ENCODE assay signal across 8 cellular contexts in genomic region chr1:8439015-8439702, GRCh38.
DNase-seq lines count a peak whose midpoint lies in the region; ATAC-seq and TF ChIP-seq lines count a peak whose summit lies in the region.

No MANE protein-coding gene starts in this region.

- ATAC-seq in activated T-helper 17 cell treated with anti-CD3 and anti-CD28 coated beads, Interleukin-2, amount 50 U/mL, for 72 hours (replicated peaks): no peak

- no peaks in the 10 kb centered on the region for H3K9me3 Mint-ChIP-seq in activated T-helper 17 cell treated with anti-CD3 and anti-CD28 coated beads, Interleukin-2, amount 50 U/mL, for 72 hours
- H3K9me3 Mint-ChIP-seq in glutamatergic neuron (ENCODE audit: unreplicated experiment) (peaks cover 11% of the 10 kb centered on the region), osteocyte (ENCODE audit: unreplicated experiment) (no peaks in the 10 kb centered on the region)

- no peak overlapping the region for H3K4me3 Mint-ChIP-seq in activated T-helper 17 cell treated with anti-CD3 and anti-CD28 coated beads, Interleukin-2, amount 50 U/mL, for 72 hours
- H3K4me3 Mint-ChIP-seq in glutamatergic neuron (ENCODE audit: unreplicated experiment) (peak overlapping the region; percentile 62), osteocyte (ENCODE audit: unreplicated experiment) (no peak overlapping the region)

- DNase-seq in AG09309 (ENCODE audit: low read depth) (peak; percentile 51), GM20000 (ENCODE audit: low spot score) (peak; percentile 73), NCI-H187 treated with DMSO at 0.1 percent for 48 hours (lab: John Stamatoyannopoulos, UW) (peak; percentile 49), glutamatergic neuron (peak; percentile 74), osteocyte (ENCODE audit: extremely low spot score, unreplicated experiment) (peak; percentile 91)
- DNase-seq in activated effector memory CD4-positive, alpha-beta T cell treated with Interleukin-2 at 50 U/mL for 16 hours: no peak
- no peak for DNase-seq in activated CD4-positive, alpha-beta T cell treated with anti-CD3 and anti-CD28 coated beads for 48 hours

- H3K4me3 ChIP-seq in AG09309 (ENCODE audit: control insufficient read depth, low read depth, low read length): no peak overlapping the region

- TF ChIP-seq CTCF in AG09309 (IDR thresholded peaks at IDR 0.05; ENCODE audit: control insufficient read depth, insufficient read depth, low read depth, low read length, missing control alignments) (no peak), GM20000 (IDR thresholded peaks at IDR 0.05; ENCODE audit: extremely low read depth, missing control alignments) (no peak), glutamatergic neuron (IDR thresholded peaks at IDR 0.05; ENCODE audit: partially characterized antibody, unreplicated experiment) (peak; percentile 31), osteocyte (IDR thresholded peaks at IDR 0.05) (no peak)

- H3K36me3 Mint-ChIP-seq in activated T-helper 17 cell treated with anti-CD3 and anti-CD28 coated beads, Interleukin-2, amount 50 U/mL, for 72 hours (ENCODE audit: low read depth): no peaks in the 10 kb centered on the region
- H3K36me3 Mint-ChIP-seq in glutamatergic neuron (ENCODE audit: unreplicated experiment) (peaks cover 6% of the 10 kb centered on the region), osteocyte (ENCODE audit: unreplicated experiment) (peaks cover 10% of the 10 kb centered on the region)

- H3K4me1 Mint-ChIP-seq in activated T-helper 17 cell treated with anti-CD3 and anti-CD28 coated beads, Interleukin-2, amount 50 U/mL, for 72 hours: no peaks in the 10 kb centered on the region
- H3K4me1 Mint-ChIP-seq in glutamatergic neuron (ENCODE audit: low read depth, unreplicated experiment) (peaks cover 44% of the 10 kb centered on the region), osteocyte (ENCODE audit: unreplicated experiment) (peaks cover 19% of the 10 kb centered on the region)

- H3K27me3 Mint-ChIP-seq in activated T-helper 17 cell treated with anti-CD3 and anti-CD28 coated beads, Interleukin-2, amount 50 U/mL, for 72 hours: no peaks in the 10 kb centered on the region
- H3K27me3 Mint-ChIP-seq in glutamatergic neuron (ENCODE audit: unreplicated experiment) (peaks cover 9% of the 10 kb centered on the region), osteocyte (ENCODE audit: unreplicated experiment) (no peaks in the 10 kb centered on the region)

- H3K27ac Mint-ChIP-seq in activated T-helper 17 cell treated with anti-CD3 and anti-CD28 coated beads, Interleukin-2, amount 50 U/mL, for 72 hours: peak overlapping the region; percentile 46
- H3K27ac Mint-ChIP-seq in glutamatergic neuron (ENCODE audit: unreplicated experiment): peak overlapping the region; percentile 87
- H3K27ac Mint-ChIP-seq in osteocyte (ENCODE audit: unreplicated experiment): peak overlapping the region; percentile 95

Comparison
In these comparisons a context has a peak if more than half of its experiments do, and no peak if none do; other contexts are left out.
1. DNase-seq: peak in AG09309 (single experiment), GM20000 (single experiment), NCI-H187 treated with DMSO at 0.1 percent for 48 hours (single experiment), glutamatergic neuron (single experiment) and osteocyte (single experiment); none in activated effector memory CD4-positive, alpha-beta T cell treated with Interleukin-2 at 50 U/mL for 16 hours (single experiment) and activated CD4-positive, alpha-beta T cell treated with anti-CD3 and anti-CD28 coated beads for 48 hours (single experiment).
2. Peak in every context shown above with its lines, with median percentiles within 50 percentile points of each other: H3K27ac Mint-ChIP-seq.